28 cellular contexts compared by ENCODE assay signal in genomic region chr1:165945911-165946310, GRCh38.
"Had no signal": no experiment of that assay in that cellular context is flagged by ENCODE, and none has a peak within 500 bp of the region (broad histone marks: within the 10 kb centered on the region; RNA-seq: fewer than 3 reads in every experiment).

No MANE protein-coding gene starts in this region.

- H3K36me3 ChIP-seq: stomach, suprapubic skin, thoracic aorta, thyroid gland, tibial artery, tibial nerve, transverse colon, upper lobe of left lung, upper lobe of right lung, uterus had no signal

- FAIRE-seq: urothelium cell line had no signal

- H3K4me3 ChIP-seq: stomach, suprapubic skin, testis, thoracic aorta, thyroid gland, tibial artery, tibial nerve, transverse colon, upper lobe of left lung, upper lobe of right lung, uterus had no signal

- H3K4me1 ChIP-seq: stomach, suprapubic skin, testis, thyroid gland, tibial artery, tibial nerve, transverse colon, upper lobe of left lung, upper lobe of right lung, uterus had no signal

- H3K4me1 Mint-ChIP-seq: stimulated activated effector memory CD8-positive, alpha-beta T cell treated with anti-CD3 and anti-CD28 coated beads, Interleukin-12 subunit alpha, Interleukin-12 subunit beta, amount 100 ng/mL, for 72 hours; stimulated activated naive B cell treated with anti-CD40 and anti-IgM and Interleukin-4, amounts not matched to agents 10 μg/mL and 1 μg/mL and 100 μg/mL, for 72 hours; stimulated activated naive CD8-positive, alpha-beta T cell treated with anti-CD3 and anti-CD28 coated beads, Interleukin-15, amount 100 ng/mL, for 72 hours had no signal

- DNase-seq: stimulated activated CD4-positive, alpha-beta T cell treated with anti-CD3 and anti-CD28 coated beads, Interleukin-2, amount 100 ng/mL, for 48 hours; stimulated activated CD4-positive, alpha-beta T cell treated with anti-CD3 and anti-CD28 coated beads, Interleukin-4, amount 100 ng/mL, for 1 hour; stimulated activated CD4-positive, alpha-beta T cell treated with anti-CD3 and anti-CD28 coated beads, Interleukin-4, amount 100 ng/mL, for 24 hours; stimulated activated CD4-positive, alpha-beta T cell treated with anti-CD3 and anti-CD28 coated beads, Interleukin-4, amount 100 ng/mL, for 4 hours; stimulated activated CD8-positive, alpha-beta memory T cell treated with anti-CD3 and anti-CD28 coated beads, Interleukin-4, amount 100 ng/mL, for 48 hours; stimulated activated naive B cell treated with anti-CD40 and anti-IgM and Interleukin-4, amounts not matched to agents 10 μg/mL and 1 μg/mL and 100 μg/mL, for 72 hours; stimulated activated naive CD4-positive, alpha-beta T cell; stimulated activated naive CD4-positive, alpha-beta T cell treated with Interleukin-2 at 50 U/mL for 16 hours; stimulated activated naive CD8-positive, alpha-beta T cell treated with anti-CD3 and anti-CD28 coated beads, Interleukin-15, amount 100 ng/mL, for 72 hours; stimulated activated naive CD8-positive, alpha-beta T cell treated with anti-CD3 and anti-CD28 coated beads, Interleukin-15, Interleukin-2, amounts not matched to agents 100 U/mL and 50 U/mL, for 24 hours; stomach; substantia nigra; testis; thyroid gland; tibial artery; transverse colon; trophoblast cell; upper lobe of left lung; upper lobe of right lung; uterus had no signal

- H3K27me3 ChIP-seq: stomach, testis, thyroid gland, tibial nerve, transverse colon, upper lobe of left lung, upper lobe of right lung, uterus had no signal

- ATAC-seq: stimulated activated effector memory CD8-positive, alpha-beta T cell treated with anti-CD3 and anti-CD28 coated beads, Interleukin-12 subunit alpha, Interleukin-12 subunit beta, amount 100 ng/mL, for 72 hours; stimulated activated memory B cell treated with anti-CD40 and anti-IgM and Interleukin-4, amounts not matched to agents 10 μg/mL and 1 μg/mL and 100 μg/mL, for 72 hours; stimulated activated naive B cell treated with anti-CD40 and anti-IgM and Interleukin-4, amounts not matched to agents 10 μg/mL and 1 μg/mL and 100 μg/mL, for 72 hours; stimulated activated naive CD8-positive, alpha-beta T cell treated with anti-CD3 and anti-CD28 coated beads, Interleukin-15, amount 100 ng/mL, for 72 hours; stimulated activated naive CD8-positive, alpha-beta T cell treated with anti-CD3 and anti-CD28 coated beads, Interleukin-15, Interleukin-2, amounts not matched to agents 100 U/mL and 50 U/mL, for 24 hours; upper lobe of right lung had no signal

- H3K4me3 Mint-ChIP-seq: stimulated activated effector memory CD8-positive, alpha-beta T cell treated with anti-CD3 and anti-CD28 coated beads, Interleukin-12 subunit alpha, Interleukin-12 subunit beta, amount 100 ng/mL, for 72 hours; stimulated activated memory B cell treated with anti-CD40 and anti-IgM and Interleukin-4, amounts not matched to agents 10 μg/mL and 1 μg/mL and 100 μg/mL, for 72 hours; stimulated activated naive B cell treated with anti-CD40 and anti-IgM and Interleukin-4, amounts not matched to agents 10 μg/mL and 1 μg/mL and 100 μg/mL, for 72 hours; stimulated activated naive CD8-positive, alpha-beta T cell treated with anti-CD3 and anti-CD28 coated beads, Interleukin-15, amount 100 ng/mL, for 72 hours; stimulated activated naive CD8-positive, alpha-beta T cell treated with anti-CD3 and anti-CD28 coated beads, Interleukin-15, Interleukin-2, amounts not matched to agents 100 ng/mL and 50 ng/mL, for 24 hours; type B pancreatic cell had no signal

- H3K36me3 Mint-ChIP-seq: stimulated activated effector memory CD8-positive, alpha-beta T cell treated with anti-CD3 and anti-CD28 coated beads, Interleukin-12 subunit alpha, Interleukin-12 subunit beta, amount 100 ng/mL, for 72 hours; stimulated activated memory B cell treated with anti-CD40 and anti-IgM and Interleukin-4, amounts not matched to agents 10 μg/mL and 1 μg/mL and 100 μg/mL, for 72 hours; stimulated activated naive B cell treated with anti-CD40 and anti-IgM and Interleukin-4, amounts not matched to agents 10 μg/mL and 1 μg/mL and 100 μg/mL, for 72 hours; type B pancreatic cell had no signal

- H3K27ac ChIP-seq: stomach, suprapubic skin, testis, thoracic aorta, thyroid gland, tibial artery, tibial nerve, transverse colon, upper lobe of left lung, upper lobe of right lung, uterus had no signal

- H3K9me3 ChIP-seq: stomach, suprapubic skin, testis, thoracic aorta, thyroid gland, tibial artery, tibial nerve, transverse colon, upper lobe of left lung, upper lobe of right lung, uterus had no signal

- H3K27ac Mint-ChIP-seq: stimulated activated effector memory CD8-positive, alpha-beta T cell treated with anti-CD3 and anti-CD28 coated beads, Interleukin-12 subunit alpha, Interleukin-12 subunit beta, amount 100 ng/mL, for 72 hours; stimulated activated memory B cell treated with anti-CD40 and anti-IgM and Interleukin-4, amounts not matched to agents 10 μg/mL and 1 μg/mL and 100 μg/mL, for 72 hours; stimulated activated naive B cell treated with anti-CD40 and anti-IgM and Interleukin-4, amounts not matched to agents 10 μg/mL and 1 μg/mL and 100 μg/mL, for 72 hours; stimulated activated naive CD8-positive, alpha-beta T cell treated with anti-CD3 and anti-CD28 coated beads, Interleukin-15, amount 100 ng/mL, for 72 hours; stimulated activated naive CD8-positive, alpha-beta T cell treated with anti-CD3 and anti-CD28 coated beads, Interleukin-15, Interleukin-2, amounts not matched to agents 100 ng/mL and 50 ng/mL, for 24 hours; type B pancreatic cell had no signal

- H3K9me3 Mint-ChIP-seq: stimulated activated effector memory CD8-positive, alpha-beta T cell treated with anti-CD3 and anti-CD28 coated beads, Interleukin-12 subunit alpha, Interleukin-12 subunit beta, amount 100 ng/mL, for 72 hours; stimulated activated memory B cell treated with anti-CD40 and anti-IgM and Interleukin-4, amounts not matched to agents 10 μg/mL and 1 μg/mL and 100 μg/mL, for 72 hours; stimulated activated naive B cell treated with anti-CD40 and anti-IgM and Interleukin-4, amounts not matched to agents 10 μg/mL and 1 μg/mL and 100 μg/mL, for 72 hours; stimulated activated naive CD8-positive, alpha-beta T cell treated with anti-CD3 and anti-CD28 coated beads, Interleukin-15, amount 100 ng/mL, for 72 hours; stimulated activated naive CD8-positive, alpha-beta T cell treated with anti-CD3 and anti-CD28 coated beads, Interleukin-15, Interleukin-2, amounts not matched to agents 100 ng/mL and 50 ng/mL, for 24 hours; type B pancreatic cell had no signal
